Comparison of ENCODE assay signal across 4 cellular contexts in genomic region chr1:169688377-169688776, GRCh38. TPM values are rescaled to one million over a fixed set of nuclear protein-coding genes. Genes with fewer than 3 reads are reported as not detected.
"Had no signal": no experiment of that assay in that cellular context is flagged by ENCODE, and none has a peak within 500 bp of the region (broad histone marks: within the 10 kb centered on the region; RNA-seq: fewer than 3 reads in every experiment).

No MANE protein-coding gene starts in this region.

RNA-seq across cellular contexts. Expression of gene SELE, which starts 45.5 kb away (rescaled TPM):
- total RNA-seq: M059J, PC-3 had no signal

RNA-seq across cellular contexts. Expression of gene SELP, which starts 58.5 kb away (rescaled TPM):
- total RNA-seq: M059J, PC-3, SJSA1 had no signal
- polyA plus RNA-seq: SK-N-SH had no signal
